In genomic region chr11:65554842-65555395, GRCh38 we compare ENCODE assay signal across 1 cellular context.
TF ChIP-seq lines count a peak whose summit lies in the region.

No MANE protein-coding gene starts in this region.

TF ChIP-seq in SK-N-SH, 30 proteins besides CTCF, POLR2A, EP300 and RAD21 (continued from another document):
- TF ChIP-seq PBX3 (IDR thresholded peaks at IDR 0.05) (no peak), MEF2A (IDR thresholded peaks at IDR 0.05; ENCODE audit: borderline replicate concordance, low read depth) (no peak), FOXM1 (IDR thresholded peaks at IDR 0.05; ENCODE audit: low read depth) (no peak), POLR2AphosphoS5 (IDR thresholded peaks at IDR 0.05; ENCODE audit: low read depth, low read length) (no peak), FOXJ3 (CRISPR knock-in tag; IDR thresholded peaks at IDR 0.05) (no peak), RFX5 (IDR thresholded peaks at IDR 0.05; ENCODE audit: low read length) (no peak), SIN3A (IDR thresholded peaks at IDR 0.05; ENCODE audit: borderline replicate concordance, low read depth, low read length) (no peak)
